In genomic region chr7:55078465-55079372, GRCh38 we compare ENCODE assay signal across 12 cellular contexts. TPM values are rescaled to one million over a fixed set of nuclear protein-coding genes. Genes with fewer than 3 reads are reported as not detected.
A peak's percentile ranks its signal among the peaks of the same experiment; 100 is the strongest.
DNase-seq lines count a peak whose midpoint lies in the region; ATAC-seq, FAIRE-seq and TF ChIP-seq lines count a peak whose summit lies in the region.
"Had no signal": no experiment of that assay in that cellular context is flagged by ENCODE, and none has a peak within 500 bp of the region (broad histone marks: within the 10 kb centered on the region; RNA-seq: fewer than 3 reads in every experiment).

No MANE protein-coding gene starts in this region.

- H3K4me1 Mint-ChIP-seq in MCF 10A (ENCODE audit: insufficient read depth, unreplicated experiment), result peaks cover 39% of the 10 kb centered on the region

- peak overlapping the region; percentile 52 for H3K27ac Mint-ChIP-seq in MCF 10A (ENCODE audit: low read depth, unreplicated experiment)
- H3K27ac Mint-ChIP-seq: activated naive CD8-positive, alpha-beta T cell treated with anti-CD3 and anti-CD28 coated beads, Interleukin-2, amount 10 ng/mL, durations not matched to agents 7 days and 5 days had no signal

- TF ChIP-seq CTCF in MCF 10A (IDR thresholded peaks at IDR 0.05; ENCODE audit: unreplicated experiment) (no peak), breast epithelium (IDR thresholded peaks at IDR 0.05) (no peak), H1 (IDR thresholded peaks at IDR 0.05; ENCODE audit: control extremely low read depth in 1 of 3, insufficient read depth in 1 of 3, low read depth in 1 of 3, low read length in 3 of 3) (no peak), mucosa of descending colon (IDR thresholded peaks at IDR 0.05) (no peak)

- peaks cover 75% of the 10 kb centered on the region for H3K36me3 Mint-ChIP-seq in MCF 10A (ENCODE audit: insufficient read depth, unreplicated experiment)
- H3K36me3 Mint-ChIP-seq: activated naive CD8-positive, alpha-beta T cell treated with anti-CD3 and anti-CD28 coated beads, Interleukin-2, amount 10 ng/mL, durations not matched to agents 7 days and 5 days had no signal

- no peaks in the 10 kb centered on the region for H3K27me3 ChIP-seq in breast epithelium
- H3K27me3 ChIP-seq in H1 (replicated peaks in 1 of 4; ENCODE audit: control insufficient read depth in 3 of 4, extremely low read depth in 1 of 4, insufficient read depth in 3 of 4, low read length in 3 of 4), result no peaks in the 10 kb centered on the region

- no peaks in the 10 kb centered on the region for H3K79me2 ChIP-seq in H1 (ENCODE audit: control insufficient read depth in 1 of 2, insufficient read depth in 2 of 2, low read length in 2 of 2)

- no peak overlapping the region for H3K23ac ChIP-seq in H1 (ENCODE audit: insufficient read length)

- CTCF ChIA-PET in MCF 10A (lab: Yijun Ruan, JAX), result no interaction called here
- CTCF ChIA-PET in H1 (lab: Charles Lee; ENCODE audit: partially characterized antibody), result interaction anchor here (1.8 kb wide), 1 partner anchor 298 kb away, joined by 4 read pairs; no protein-coding TSS in a partner anchor

- DNase-seq in MCF 10A (ENCODE audit: unreplicated experiment) (no peak), breast epithelium (ENCODE audit: low spot score in 2 of 2) (no peak), H1 (ENCODE audit: low read depth in 1 of 2, low spot score in 2 of 2) (peak in 1 of 2 experiments; percentile 57), mucosa of descending colon (peak; percentile 81 to 88 (median 86)), urothelium cell line (ENCODE audit: low spot score) (peak; percentile 53), KBM-7 (no peak)
- DNase-seq: activated naive CD8-positive, alpha-beta T cell treated with anti-CD3 and anti-CD28 coated beads, Interleukin-2, amount 10 ng/mL, durations not matched to agents 7 days and 5 days; DMS53; NCI-H1105 treated with DMSO at 0.1 percent for 48 hours; T1000 had no signal

- no peak overlapping the region for H2BK120ac ChIP-seq in H1 (replicated peaks; ENCODE audit: low read depth, low read length)

- TF ChIP-seq POLR2A in breast epithelium (IDR thresholded peaks at IDR 0.05), result no peak
- TF ChIP-seq POLR2A in H1 (IDR thresholded peaks at IDR 0.05; ENCODE audit: control extremely low read depth in 1 of 2, low read depth in 2 of 2, low read length in 2 of 2), result no peak

- H4K8ac ChIP-seq in H1 (ENCODE audit: extremely low read depth, insufficient read depth, low read length), result no peak overlapping the region

- H2BK12ac ChIP-seq in H1 (ENCODE audit: low read depth, low read length), result no peak overlapping the region

- no peak for FAIRE-seq in H1 (lab: Jason Lieb, UNC)
- FAIRE-seq in urothelium cell line (lab: Jason Lieb, UNC), result peak; percentile 71

- H2BK20ac ChIP-seq in H1 (ENCODE audit: low read length), result no peak overlapping the region

- H3K4me2 ChIP-seq in H1 (ENCODE audit: insufficient read depth in 1 of 2, low read depth in 2 of 2, low read length in 2 of 2), result no peak overlapping the region

- no peak overlapping the region for H3K14ac ChIP-seq in H1 (ENCODE audit: insufficient read length)

- H3K23me2 ChIP-seq in H1 (ENCODE audit: low read depth, low read length), result no peaks in the 10 kb centered on the region

- no peak overlapping the region for H3K18ac ChIP-seq in H1 (ENCODE audit: extremely low read depth, low read length)

- no peak overlapping the region for H2AFZ ChIP-seq in H1 (ENCODE audit: low read length)

- 84% methylated on average over 33 of the region's 42 CpGs; no CpG with 5 or more reads in 1 of the 2 experiments for WGBS in H1 (ENCODE audit: extremely low coverage in 1 of 2, insufficient coverage in 1 of 2, insufficient read length in 1 of 2, insufficient replicate concordance in 2 of 2, low coverage in 1 of 2, low lambda C conversion rate in 2 of 2, missing lambda C conversion rate in 1 of 2), 2 experiments

- no peaks in the 10 kb centered on the region for H4K20me1 ChIP-seq in H1 (replicated peaks in 1 of 2; ENCODE audit: control insufficient read depth in 1 of 2, insufficient read depth in 2 of 2, low read length in 2 of 2)

- H3K27ac ChIP-seq in breast epithelium, result peak overlapping the region in 1 of 2 donors; percentile 33
- no peak overlapping the region for H3K27ac ChIP-seq in H1 (ENCODE audit: low read depth, low read length)

- no peaks in the 10 kb centered on the region for H3K27me3 Mint-ChIP-seq in MCF 10A (ENCODE audit: insufficient read depth, unreplicated experiment)

- H2AK5ac ChIP-seq in H1 (ENCODE audit: low read depth, low read length), result no peak overlapping the region

- H4K91ac ChIP-seq in H1 (replicated peaks; ENCODE audit: insufficient read length, low read length), result no peak overlapping the region

- H3K9ac ChIP-seq in H1 (replicated peaks in 1 of 4; ENCODE audit: extremely low read depth in 1 of 4, low read depth in 3 of 4, low read length in 3 of 4), result no peak overlapping the region

- no peak overlapping the region for H3K4ac ChIP-seq in H1 (replicated peaks; ENCODE audit: insufficient read length, low read depth, low read length)

- H3K4me1 ChIP-seq in breast epithelium (peaks cover 0 to 4% of the 10 kb centered on the region in 2 donors), H1 (replicated peaks in 1 of 4; ENCODE audit: control insufficient read depth in 3 of 4, insufficient read depth in 4 of 4, low read length in 3 of 4) (peaks cover 0 to 3% (median 1%) of the 10 kb centered on the region in 4 experiments; a peak in 5 of 7 replicates), mucosa of descending colon (ENCODE audit: low read depth) (peaks cover 65% of the 10 kb centered on the region)

- H3K4me3 ChIP-seq in breast epithelium, result no peak overlapping the region
- H3K4me3 ChIP-seq in H1 (ENCODE audit: extremely low read depth in 1 of 4, insufficient read depth in 2 of 4, low read depth in 3 of 4, low read length in 4 of 4), result no peak overlapping the region
- H3K4me3 ChIP-seq in mucosa of descending colon, result no peak overlapping the region

- H3K79me1 ChIP-seq in H1 (ENCODE audit: low read depth, low read length), result no peaks in the 10 kb centered on the region

- H3K36me3 ChIP-seq in breast epithelium (no peaks in the 10 kb centered on the region), H1 (ENCODE audit: control insufficient read depth in 2 of 4, insufficient read depth in 4 of 4, low read length in 3 of 4) (no peaks in the 10 kb centered on the region), mucosa of descending colon (ENCODE audit: low read depth) (no peaks in the 10 kb centered on the region)

- POLR2A ChIA-PET in MCF 10A (lab: Yijun Ruan, JAX) (no interaction called here), H1 (lab: Charles Lee; ENCODE audit: partially characterized antibody) (interaction anchor here (0.5 kb wide), 1 partner anchor 274 kb away, joined by 4 read pairs; no protein-coding TSS in a partner anchor)

- no peak overlapping the region for H3K56ac ChIP-seq in H1 (replicated peaks; ENCODE audit: insufficient read length, low read depth, low read length)

- H4K5ac ChIP-seq in H1 (ENCODE audit: insufficient read length, low read depth, low read length), result no peak overlapping the region

- no TSS peak for BruUV-seq in MCF 10A (replicated peaks; lab: Mats Ljungman, UMichigan)

- TF ChIP-seq RAD21 in H1 (IDR thresholded peaks at IDR 0.05 in 1 of 2, conservative IDR thresholded peaks at IDR 0.05 in 1 of 2; ENCODE audit: low read depth in 2 of 2, low read length in 2 of 2), result peak in 1 of 2 experiments; percentile 8; a peak in 1 of 4 replicates

- in situ Hi-C loops in KBM-7 (cut with MboI; ENCODE audit: low pct_unique_long_range_greater_than_20kb, low sequenced_read_pairs), result no loop called here

- H3K9me3 ChIP-seq in breast epithelium (no peaks in the 10 kb centered on the region), H1 (ENCODE audit: insufficient read depth in 2 of 2, low read depth in 1 of 2, low read length in 1 of 2) (no peaks in the 10 kb centered on the region), mucosa of descending colon (no peaks in the 10 kb centered on the region)

- intact Hi-C loops in MCF 10A (cut with micrococcal nuclease), result no loop called here
- intact Hi-C loops in breast epithelium (cut with DNase I; ENCODE audit: low total_unique reads), result no loop called here
- intact Hi-C loops in mucosa of descending colon (cut with DNase I, micrococcal nuclease), result loop anchor here in 1 of 2 donors (10.0 kb wide), 1 partner anchor 46 kb away; no protein-coding TSS in a partner anchor

- no peak for TF ChIP-seq EP300 in H1 (IDR thresholded peaks at IDR 0.05; ENCODE audit: borderline replicate concordance in 1 of 2, low read depth in 2 of 2, low read length in 2 of 2)

- ATAC-seq in mucosa of descending colon (peak; percentile 75), GM18517 (IDR thresholded peaks at IDR 0.05; ENCODE audit: unreplicated experiment) (no peak), HG03159 (IDR thresholded peaks at IDR 0.05; ENCODE audit: unreplicated experiment) (no peak)

- H3K4me3 Mint-ChIP-seq in MCF 10A (ENCODE audit: unreplicated experiment), result no peak overlapping the region
- H3K4me3 Mint-ChIP-seq: activated naive CD8-positive, alpha-beta T cell treated with anti-CD3 and anti-CD28 coated beads, Interleukin-2, amount 10 ng/mL, durations not matched to agents 7 days and 5 days had no signal

- H3K9me3 Mint-ChIP-seq in MCF 10A (ENCODE audit: unreplicated experiment), result no peaks in the 10 kb centered on the region
- H3K9me3 Mint-ChIP-seq: activated naive CD8-positive, alpha-beta T cell treated with anti-CD3 and anti-CD28 coated beads, Interleukin-2, amount 10 ng/mL, durations not matched to agents 7 days and 5 days had no signal

- no peak overlapping the region for H2BK5ac ChIP-seq in H1 (ENCODE audit: low read depth, low read length)

- H2BK15ac ChIP-seq in H1 (ENCODE audit: low read length), result no peak overlapping the region

TF ChIP-seq in H1, 55 proteins besides CTCF, POLR2A, EP300 and RAD21 (continues in another document):
- no peak for TF ChIP-seq JUND (IDR thresholded peaks at IDR 0.05; ENCODE audit: low read length)
- peak; percentile 43; the same call in 1 of the 2 replicates for TF ChIP-seq MAX (IDR thresholded peaks at IDR 0.05)

RNA-seq across cellular contexts. Expression of gene EGFR, which starts 59.9 kb away (rescaled TPM):
- total RNA-seq in MCF 10A (2022), result 371 and 448 TPM in 2 replicates
- 100 to 1,000 TPM in 1 of 3 donors, 10 to 100 TPM in 2; 61.9 to 164 (median 65.0) TPM for total RNA-seq in breast epithelium
- 5.8 and 6.0 TPM in 2 replicates for total RNA-seq in H1 (2021; fragmentation: NEBNext Ultra II Directional; extraction: Animal tissue kit (Norgen Biotek cat#: 25700))
- polyA plus RNA-seq in H1 (2011; rRNA removed), result 1.9 and 2.8 TPM in 2 replicates
- 1.9 TPM for polyA plus RNA-seq in H1 (2011; cell fraction: cytosol; rRNA removed)
- 6.7 TPM for polyA plus RNA-seq in H1 (2011; cell fraction: nucleus; rRNA removed)
- 1.9 to 2.7 TPM (median 2.4 TPM) in 4 replicates for polyA plus RNA-seq in H1 (2012, experiment 1 of 2)
- polyA plus RNA-seq in H1 (2012, experiment 2 of 2), result 0.39 TPM
- polyA plus RNA-seq in H1 (2013, experiment 1 of 2), result 3.8 TPM
- polyA plus RNA-seq in H1 (2013, experiment 2 of 2), result 3.7 TPM
- 6.6 and 7.1 TPM in 2 replicates for polyA minus RNA-seq in H1 (2011; rRNA and poly(A)+ RNA removed)
- polyA minus RNA-seq in H1 (2011; cell fraction: cytosol; rRNA and poly(A)+ RNA removed), result 8.6 TPM
- 5.3 TPM for polyA minus RNA-seq in H1 (2011; cell fraction: nucleus; rRNA and poly(A)+ RNA removed)
- 10 to 100 TPM; 63.6 to 96.3 (median 72.5) TPM for total RNA-seq in mucosa of descending colon
- total RNA-seq: activated naive CD8-positive, alpha-beta T cell treated with anti-CD3 and anti-CD28 coated beads, Interleukin-2, amount 10 ng/mL, durations not matched to agents 7 days and 5 days had no signal

Comparison
In these comparisons a context has a peak if more than half of its experiments do, and no peak if none do; other contexts are left out.
1. DNase-seq: peak in mucosa of descending colon (3 of 3) and urothelium cell line (single experiment); none in MCF 10A (single experiment), breast epithelium (0 of 2) and KBM-7 (single experiment).